Comparison of ENCODE assay signal across 25 cellular contexts in the genomic region with DNA sequence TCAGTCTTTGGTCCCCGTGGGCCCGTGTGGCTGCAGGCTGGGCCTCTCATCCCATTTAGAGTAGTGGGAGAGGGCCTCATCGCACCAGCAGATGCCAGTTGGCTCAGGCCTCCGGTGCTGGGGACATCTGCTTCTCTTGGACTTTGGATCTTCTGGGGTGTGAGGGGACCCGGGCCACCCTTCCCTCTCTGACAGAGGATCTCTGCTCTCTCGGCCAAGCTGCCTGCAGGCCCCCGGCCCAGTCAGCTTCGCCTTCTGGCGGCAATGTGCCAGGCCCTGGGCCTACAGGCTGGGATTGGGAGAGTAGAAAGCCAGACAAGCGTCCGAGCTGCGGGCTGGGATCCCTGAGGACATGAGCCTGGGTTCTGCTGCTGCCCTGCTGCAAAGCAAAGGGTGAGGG. TPM values are rescaled to one million over a fixed set of nuclear protein-coding genes. Genes with fewer than 3 reads are reported as not detected.
"Had no signal": no experiment of that assay in that cellular context is flagged by ENCODE, and none has a peak within 500 bp of the region (broad histone marks: within the 10 kb centered on the region; RNA-seq: fewer than 3 reads in every experiment).

No MANE protein-coding gene starts in this region.

- H3K27me3 ChIP-seq: ascending aorta, hepatocyte had no signal

- H3K79me2 ChIP-seq: hepatocyte had no signal

- DNase-seq: activated CD4-positive, alpha-beta T cell treated with anti-CD3 and anti-CD28 coated beads for 36 hours; activated CD4-positive, alpha-beta T cell treated with anti-CD3 and anti-CD28 coated beads, Interleukin-2, amount 50 U/mL, for 48 hours; adrenal gland; brain microvascular endothelial cell; caudate nucleus; effector memory CD4-positive, alpha-beta T cell; foreskin melanocyte; stimulated activated CD4-positive, alpha-beta T cell treated with anti-CD3 and anti-CD28 coated beads, Interleukin-4, amount 100 ng/mL, for 1 hour; stimulated activated naive CD4-positive, alpha-beta T cell; T1000 had no signal

- H3K4me1 ChIP-seq: adrenal gland, ascending aorta had no signal

- H2AFZ ChIP-seq: hepatocyte had no signal

- H3K4me2 ChIP-seq: hepatocyte had no signal

- H3K9me3 ChIP-seq: adrenal gland, ascending aorta, thoracic aorta had no signal

- H3K4me3 ChIP-seq: adrenal gland, ascending aorta, hepatocyte, SK-N-MC, thoracic aorta had no signal

- H3K27ac ChIP-seq: adrenal gland, ascending aorta, brain microvascular endothelial cell, hepatocyte, SK-N-MC, thoracic aorta had no signal

- H3K36me3 ChIP-seq: adrenal gland, ascending aorta, brain microvascular endothelial cell, thoracic aorta had no signal

- ATAC-seq: activated CD4-positive, alpha-beta T cell treated with anti-CD3 and anti-CD28 coated beads for 36 hours; activated naive CD4-positive, alpha-beta T cell treated with anti-CD3 and anti-CD28 coated beads, Interleukin-2, amount 50 U/mL, for 72 hours; esophagus mucosa; WTC11 had no signal

RNA-seq across cellular contexts. Expression of gene FGF3, which starts 15.0 kb away (rescaled TPM):
- total RNA-seq: activated CD4-positive, alpha-beta T cell treated with anti-CD3 and anti-CD28 coated beads for 36 hours; activated naive CD4-positive, alpha-beta T cell treated with anti-CD3 and anti-CD28 coated beads, Interleukin-2, amount 50 U/mL, for 72 hours; activated T-helper 1 cell treated with anti-CD3 and anti-CD28 coated beads, Interleukin-12 subunit alpha, Interleukin-12 subunit beta, Interleukin-2, Interleukin-4 antibody, amounts not matched to agents 30 ng/mL and 10 ng/mL and 1 ng/mL, durations not matched to agents 14 hours and 24 hours and 36 hours; adrenal gland; ascending aorta; dermis microvascular lymphatic vessel endothelial cell; endothelial cell of umbilical vein; esophagus mucosa; hepatocyte; liver; mononuclear cell; myocyte; renal cortical epithelial cell; T-helper 1 cell treated with Interleukin-12 subunit alpha and Interleukin-12 subunit beta and Interleukin-4 antibody, amounts not matched to agents 30 ng/mL and 1 ng/mL, for 36 hours; thoracic aorta; WTC11 had no signal
- polyA plus RNA-seq: adrenal gland, endothelial cell of umbilical vein, hepatocyte, liver had no signal

RNA-seq across cellular contexts. Expression of gene FGF4, which starts 59.1 kb away (rescaled TPM):
- total RNA-seq: activated CD4-positive, alpha-beta T cell treated with anti-CD3 and anti-CD28 coated beads for 36 hours; activated naive CD4-positive, alpha-beta T cell treated with anti-CD3 and anti-CD28 coated beads, Interleukin-2, amount 50 U/mL, for 72 hours; activated T-helper 1 cell treated with anti-CD3 and anti-CD28 coated beads, Interleukin-12 subunit alpha, Interleukin-12 subunit beta, Interleukin-2, Interleukin-4 antibody, amounts not matched to agents 30 ng/mL and 10 ng/mL and 1 ng/mL, durations not matched to agents 14 hours and 24 hours and 36 hours; adrenal gland; ascending aorta; dermis microvascular lymphatic vessel endothelial cell; endothelial cell of umbilical vein; esophagus mucosa; hepatocyte; liver; mononuclear cell; myocyte; renal cortical epithelial cell; T-helper 1 cell treated with Interleukin-12 subunit alpha and Interleukin-12 subunit beta and Interleukin-4 antibody, amounts not matched to agents 30 ng/mL and 1 ng/mL, for 36 hours; thoracic aorta had no signal
- polyA plus RNA-seq: adrenal gland, endothelial cell of umbilical vein, hepatocyte, liver had no signal
